Comparison of ENCODE assay signal across 22 cellular contexts in genomic region chr12:118821386-118821928, GRCh38.
DNase-seq lines count a peak whose midpoint lies in the region; ATAC-seq and TF ChIP-seq lines count a peak whose summit lies in the region.
"Had no signal": no experiment of that assay in that cellular context is flagged by ENCODE, and none has a peak within 500 bp of the region (broad histone marks: within the 10 kb centered on the region; RNA-seq: fewer than 3 reads in every experiment).

No MANE protein-coding gene starts in this region.

- H3K4me3 ChIP-seq in SK-N-SH (ENCODE audit: low read depth in 2 of 2, low read length in 1 of 2) = no peak overlapping the region
- no peak overlapping the region for H3K4me3 ChIP-seq in SJCRH30
- H3K4me3 ChIP-seq: A549, BLaER1 had no signal

- 45% methylated on average over 5 of the region's 5 CpGs for WGBS in SK-N-SH (ENCODE audit: low lambda C conversion rate)

- H3K27me3 Mint-ChIP-seq in neural crest cell (ENCODE audit: low read depth) (no peaks in the 10 kb centered on the region), T-helper 17 cell (no peaks in the 10 kb centered on the region)

- H4K20me1 ChIP-seq in SK-N-SH (ENCODE audit: insufficient read depth) = no peaks in the 10 kb centered on the region
- H4K20me1 ChIP-seq: BLaER1 had no signal

- H3K27ac Mint-ChIP-seq in neural crest cell (ENCODE audit: unreplicated experiment) (peak overlapping the region; percentile 69), T-helper 17 cell (no peak overlapping the region)
- H3K27ac Mint-ChIP-seq: CD8-positive, alpha-beta memory T cell had no signal

- H3K4me1 Mint-ChIP-seq in neural crest cell (peaks cover 32% of the 10 kb centered on the region), T-helper 17 cell (no peaks in the 10 kb centered on the region)
- H3K4me1 Mint-ChIP-seq: CD8-positive, alpha-beta memory T cell had no signal

- POLR2A ChIA-PET in SK-N-SH (lab: Yijun Ruan, JAX) = no interaction called here

- H3K4me3 Mint-ChIP-seq in neural crest cell = peak overlapping the region; percentile 65
- no peak overlapping the region for H3K4me3 Mint-ChIP-seq in T-helper 17 cell
- H3K4me3 Mint-ChIP-seq: CD8-positive, alpha-beta memory T cell had no signal

- peaks cover 4% of the 10 kb centered on the region for H3K9me3 Mint-ChIP-seq in neural crest cell

- no peak for TF ChIP-seq CTCF in SK-N-SH (IDR thresholded peaks at IDR 0.05)
- TF ChIP-seq CTCF in neural crest cell (conservative IDR thresholded peaks at IDR 0.05) = no peak

- CTCF ChIA-PET in SK-N-SH (lab: Yijun Ruan, JAX) = interaction anchor here (0.6 to 1.8 kb wide), 5 partner anchors 17 to 117 kb away, joined by 3 to 5 read pairs (median 3); no protein-coding TSS in a partner anchor

- no peak overlapping the region for H3K4me2 ChIP-seq in SK-N-SH
- H3K4me2 ChIP-seq: A549, BLaER1 had no signal

- no peaks in the 10 kb centered on the region for H3F3A ChIP-seq in SK-N-SH (replicated peaks; ENCODE audit: insufficient read depth)

- H3K27ac ChIP-seq in SK-N-SH (ENCODE audit: low read depth in 2 of 2, low read length in 1 of 2) (no peak overlapping the region), SJCRH30 (no peak overlapping the region)
- H3K27ac ChIP-seq: A549, BLaER1, RWPE1 had no signal

- ATAC-seq in SK-N-SH treated with all-trans-retinoic acid at 6 μM for 48 hours (no peak), T-helper 17 cell (no peak)
- ATAC-seq: A549, PC-3 had no signal

- TF ChIP-seq RAD21 in SK-N-SH (IDR thresholded peaks at IDR 0.05; ENCODE audit: low read length) = peak; percentile 45

- H3K9ac ChIP-seq in SK-N-SH = no peak overlapping the region
- H3K9ac ChIP-seq: BLaER1 had no signal

- H3K9me2 ChIP-seq in SK-N-SH = no peaks in the 10 kb centered on the region

- DNase-seq in SK-N-SH (peak; percentile 13), SJCRH30 (peak; percentile 7 to 49), foreskin melanocyte (peak; percentile 94), neural crest cell (ENCODE audit: low read depth, low spot score) (no peak), T-helper 17 cell (no peak), Ammon's horn (ENCODE audit: low spot score) (no peak)
- no peak for DNase-seq in stimulated activated CD4-positive, alpha-beta T cell treated with anti-CD3 and anti-CD28 coated beads, Interleukin-1b, Interleukin-23, amount 100 ng/mL, for 48 hours
- DNase-seq: CD8-positive, alpha-beta memory T cell; DMS79; MM.1S; NCI-H1092; NCI-H1436 treated with DMSO at 0.1 percent for 48 hours; NCI-H2081; NCI-H510A; NCI-H748 treated with DMSO at 0.1 percent for 48 hours; PC-3; SIG-M5; SW 1271 had no signal

- H3K4me1 ChIP-seq in SK-N-SH (ENCODE audit: control insufficient read depth in 1 of 2, insufficient read depth in 2 of 2, low read depth in 1 of 2, low read length in 1 of 2) = no peaks in the 10 kb centered on the region
- H3K4me1 ChIP-seq in SJCRH30 = no peaks in the 10 kb centered on the region
- H3K4me1 ChIP-seq: A549 had no signal

- no peaks in the 10 kb centered on the region for H3K9me3 ChIP-seq in SK-N-SH
- no peaks in the 10 kb centered on the region for H3K9me3 ChIP-seq in SJCRH30 (replicated peaks)
- H3K9me3 ChIP-seq in T-helper 17 cell (ENCODE audit: control insufficient read depth, low read length, poor library complexity, severe bottlenecking) = no peaks in the 10 kb centered on the region
- H3K9me3 ChIP-seq: A549 had no signal

- no peak for TF ChIP-seq EP300 in SK-N-SH (IDR thresholded peaks at IDR 0.05; ENCODE audit: borderline replicate concordance in 1 of 2, low read depth in 1 of 2, low read length in 1 of 2)

- H3K79me2 ChIP-seq in SK-N-SH (ENCODE audit: insufficient read depth) = no peaks in the 10 kb centered on the region

- H3K27me3 ChIP-seq in SK-N-SH (ENCODE audit: insufficient read depth) (no peaks in the 10 kb centered on the region), SJCRH30 (no peaks in the 10 kb centered on the region)
- H3K27me3 ChIP-seq: BLaER1 had no signal

- H2AFZ ChIP-seq in SK-N-SH (ENCODE audit: low read depth) = no peak overlapping the region

- H3K36me3 ChIP-seq in SK-N-SH (replicated peaks in 1 of 2; ENCODE audit: control insufficient read depth in 1 of 2, insufficient read depth in 2 of 2, low read length in 1 of 2) (no peaks in the 10 kb centered on the region), SJCRH30 (no peaks in the 10 kb centered on the region)
- H3K36me3 ChIP-seq: BLaER1 had no signal

- H3K36me3 Mint-ChIP-seq in neural crest cell (ENCODE audit: low read depth) = peaks cover 3% of the 10 kb centered on the region
- H3K36me3 Mint-ChIP-seq in T-helper 17 cell (ENCODE audit: low read depth) = no peaks in the 10 kb centered on the region
- H3K36me3 Mint-ChIP-seq: CD8-positive, alpha-beta memory T cell had no signal

TF ChIP-seq in SK-N-SH, 30 proteins besides CTCF, POLR2A, EP300 and RAD21 (continues in another document):
- no peak for TF ChIP-seq CHD2 (IDR thresholded peaks at IDR 0.05; ENCODE audit: low read length, partially characterized antibody)
- no peak for TF ChIP-seq EZH2phosphoT487 (IDR thresholded peaks at IDR 0.05; ENCODE audit: borderline replicate concordance, low read depth)
- TF ChIP-seq RFX5 (IDR thresholded peaks at IDR 0.05; ENCODE audit: low read length) = no peak
- TF ChIP-seq MAX (IDR thresholded peaks at IDR 0.05; ENCODE audit: low read depth) = no peak
- TF ChIP-seq GATA2 (CRISPR knock-in tag; IDR thresholded peaks at IDR 0.05) = no peak
- TF ChIP-seq REST (IDR thresholded peaks at IDR 0.05; ENCODE audit: low read depth, low read length) = no peak

TF ChIP-seq in SK-N-SH treated with all-trans-retinoic acid at 6 μM for 48 hours, 23 proteins besides CTCF, POLR2A, EP300 and RAD21:
- no peak for TF ChIP-seq TCF4 (CRISPR knock-in tag; IDR thresholded peaks at IDR 0.05; ENCODE audit: borderline replicate concordance)
- TF ChIP-seq OSR1 (CRISPR knock-in tag; IDR thresholded peaks at IDR 0.05) = no peak
- no peak for TF ChIP-seq ZNF70 (CRISPR knock-in tag; IDR thresholded peaks at IDR 0.05)
- TF ChIP-seq ZFP3 (CRISPR knock-in tag; IDR thresholded peaks at IDR 0.05) = no peak
- TF ChIP-seq, protein P1, sequence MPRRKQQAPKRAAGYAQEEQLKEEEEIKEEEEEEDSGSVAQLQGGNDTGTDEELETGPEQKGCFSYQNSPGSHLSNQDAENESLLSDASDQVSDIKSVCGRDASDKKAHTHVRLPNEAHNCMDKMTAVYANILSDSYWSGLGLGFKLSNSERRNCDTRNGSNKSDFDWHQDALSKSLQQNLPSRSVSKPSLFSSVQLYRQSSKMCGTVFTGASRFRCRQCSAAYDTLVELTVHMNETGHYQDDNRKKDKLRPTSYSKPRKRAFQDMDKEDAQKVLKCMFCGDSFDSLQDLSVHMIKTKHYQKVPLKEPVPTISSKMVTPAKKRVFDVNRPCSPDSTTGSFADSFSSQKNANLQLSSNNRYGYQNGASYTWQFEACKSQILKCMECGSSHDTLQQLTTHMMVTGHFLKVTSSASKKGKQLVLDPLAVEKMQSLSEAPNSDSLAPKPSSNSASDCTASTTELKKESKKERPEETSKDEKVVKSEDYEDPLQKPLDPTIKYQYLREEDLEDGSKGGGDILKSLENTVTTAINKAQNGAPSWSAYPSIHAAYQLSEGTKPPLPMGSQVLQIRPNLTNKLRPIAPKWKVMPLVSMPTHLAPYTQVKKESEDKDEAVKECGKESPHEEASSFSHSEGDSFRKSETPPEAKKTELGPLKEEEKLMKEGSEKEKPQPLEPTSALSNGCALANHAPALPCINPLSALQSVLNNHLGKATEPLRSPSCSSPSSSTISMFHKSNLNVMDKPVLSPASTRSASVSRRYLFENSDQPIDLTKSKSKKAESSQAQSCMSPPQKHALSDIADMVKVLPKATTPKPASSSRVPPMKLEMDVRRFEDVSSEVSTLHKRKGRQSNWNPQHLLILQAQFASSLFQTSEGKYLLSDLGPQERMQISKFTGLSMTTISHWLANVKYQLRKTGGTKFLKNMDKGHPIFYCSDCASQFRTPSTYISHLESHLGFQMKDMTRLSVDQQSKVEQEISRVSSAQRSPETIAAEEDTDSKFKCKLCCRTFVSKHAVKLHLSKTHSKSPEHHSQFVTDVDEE (CRISPR knock-in tag; IDR thresholded peaks at IDR 0.05) = no peak
- no peak for TF ChIP-seq RARB (CRISPR knock-in tag; IDR thresholded peaks at IDR 0.05)
- TF ChIP-seq BACH2 (CRISPR knock-in tag; IDR thresholded peaks at IDR 0.05; ENCODE audit: borderline replicate concordance) = no peak
- no peak for TF ChIP-seq CSRNP3 (CRISPR knock-in tag; IDR thresholded peaks at IDR 0.05)
- no peak for TF ChIP-seq POU6F1 (CRISPR knock-in tag; IDR thresholded peaks at IDR 0.05; ENCODE audit: borderline replicate concordance, low read depth)

Comparison
In these comparisons a context has a peak if more than half of its experiments do, and no peak if none do; other contexts are left out.
1. DNase-seq: peak in SK-N-SH (single experiment), SJCRH30 (2 of 2) and foreskin melanocyte (single experiment); none in neural crest cell (single experiment), stimulated activated CD4-positive, alpha-beta T cell treated with anti-CD3 and anti-CD28 coated beads, Interleukin-1b, Interleukin-23, amount 100 ng/mL, for 48 hours (single experiment), T-helper 17 cell (0 of 3) and Ammon's horn (single experiment).